Comparison of ENCODE assay signal across 8 cellular contexts in genomic region chr9:35814841-35815543, GRCh38. TPM values are rescaled to one million over a fixed set of nuclear protein-coding genes. Genes with fewer than 3 reads are reported as not detected.
DNase-seq lines count a peak whose midpoint lies in the region; FAIRE-seq and TF ChIP-seq lines count a peak whose summit lies in the region.

Gene HINT2, minus strand, starts transcription at chr9:35815042. Its CDS starts 63 bp downstream, at chr9:35814979.

- H3K9me3 Mint-ChIP-seq in HFFc6, result no peaks in the 10 kb centered on the region
- H3K9me3 Mint-ChIP-seq in activated naive CD4-positive, alpha-beta T cell treated with anti-CD3 and anti-CD28 coated beads, Interleukin-2, amount 10 ng/mL, durations not matched to agents 7 days and 5 days, result peaks cover 3% of the 10 kb centered on the region

- FAIRE-seq in frontal cortex (lab: Jason Lieb, UNC), result peak; percentile 74

- peaks cover 8% of the 10 kb centered on the region; the same call in 1 of the 2 replicates for H3K27me3 Mint-ChIP-seq in HFFc6 (ENCODE audit: insufficient read depth)
- peaks cover 31% of the 10 kb centered on the region for H3K27me3 Mint-ChIP-seq in activated naive CD4-positive, alpha-beta T cell treated with anti-CD3 and anti-CD28 coated beads, Interleukin-2, amount 10 ng/mL, durations not matched to agents 7 days and 5 days

- peak within 1 kb of the TSS; percentile 87 for H3K27ac Mint-ChIP-seq in HFFc6
- H3K27ac Mint-ChIP-seq in activated naive CD4-positive, alpha-beta T cell treated with anti-CD3 and anti-CD28 coated beads, Interleukin-2, amount 10 ng/mL, durations not matched to agents 7 days and 5 days, result peak within 1 kb of the TSS; percentile 97

- H3K4me3 Mint-ChIP-seq in HFFc6, result peak within 1 kb of the TSS; percentile 91
- peak within 1 kb of the TSS; percentile 83 for H3K4me3 Mint-ChIP-seq in activated naive CD4-positive, alpha-beta T cell treated with anti-CD3 and anti-CD28 coated beads, Interleukin-2, amount 10 ng/mL, durations not matched to agents 7 days and 5 days

- peaks cover 28% of the 10 kb centered on the region in 2 experiments for H3K4me1 ChIP-seq in neutrophil (ENCODE audit: control insufficient read depth in 1 of 2, insufficient read depth in 1 of 2, low read depth in 1 of 2, low read length in 1 of 2)

- H3K4me1 Mint-ChIP-seq in HFFc6 (ENCODE audit: low read depth), result peaks cover 50% of the 10 kb centered on the region
- peaks cover 47% of the 10 kb centered on the region for H3K4me1 Mint-ChIP-seq in activated naive CD4-positive, alpha-beta T cell treated with anti-CD3 and anti-CD28 coated beads, Interleukin-2, amount 10 ng/mL, durations not matched to agents 7 days and 5 days

- H3K9me3 ChIP-seq in SK-N-MC (ENCODE audit: low read depth, low read length) (no peaks in the 10 kb centered on the region), neutrophil (no peaks in the 10 kb centered on the region)

- H3K27ac ChIP-seq in SK-N-MC, result peak within 1 kb of the TSS; percentile 60; the same call in 1 of the 2 replicates
- H3K27ac ChIP-seq in neutrophil, result peak within 1 kb of the TSS; percentile 74
- peak within 1 kb of the TSS; percentile 96 for H3K27ac ChIP-seq in substantia nigra (ENCODE audit: low read depth, low read length, poor library complexity, severe bottlenecking)

- H3K9ac ChIP-seq in SK-N-MC (ENCODE audit: insufficient read length), result peak within 1 kb of the TSS; percentile 85

- peak within 1 kb of the TSS; percentile 72 for H3K4me3 ChIP-seq in NB4 (ENCODE audit: low read depth, low read length)
- H3K4me3 ChIP-seq in SK-N-MC, result peak within 1 kb of the TSS; percentile 84
- peak within 1 kb of the TSS; percentile 88 to 90 for H3K4me3 ChIP-seq in neutrophil (ENCODE audit: low read depth in 1 of 2, low read length in 1 of 2)

- H3K36me3 Mint-ChIP-seq in HFFc6 (ENCODE audit: low read depth), result no peaks in the 10 kb centered on the region
- peaks cover 13% of the 10 kb centered on the region for H3K36me3 Mint-ChIP-seq in activated naive CD4-positive, alpha-beta T cell treated with anti-CD3 and anti-CD28 coated beads, Interleukin-2, amount 10 ng/mL, durations not matched to agents 7 days and 5 days

- H3K36me3 ChIP-seq in SK-N-MC (ENCODE audit: insufficient read depth, low read length) (no peaks in the 10 kb centered on the region), neutrophil (no peaks in the 10 kb centered on the region)

- TF ChIP-seq POLR2A in NB4 (IDR thresholded peaks at IDR 0.05; ENCODE audit: extremely low read depth, insufficient read length), result peak; percentile 55

- no peak for TF ChIP-seq CTCF in HFFc6 (IDR thresholded peaks at IDR 0.05)
- no peak for TF ChIP-seq CTCF in NB4 (IDR thresholded peaks at IDR 0.05; ENCODE audit: low read depth, low read length)
- TF ChIP-seq CTCF in neutrophil (IDR thresholded peaks at IDR 0.05), result no peak

- CTCF ChIA-PET in activated naive CD4-positive, alpha-beta T cell treated with anti-CD3 and anti-CD28 coated beads, Interleukin-2, amount 10 ng/mL, durations not matched to agents 7 days and 5 days (lab: Charles Lee), result interaction anchor here (0.8 to 1.9 kb wide), 5 partner anchors 12 to 204 kb away, joined by 3 to 14 read pairs (median 3); no protein-coding TSS in a partner anchor

- DNase-seq in GM04503 (ENCODE audit: low read depth) (peak; percentile 99), HFFc6 (peak; percentile 100), NB4 (ENCODE audit: low read depth) (peak; percentile 94), SK-N-MC (ENCODE audit: low read depth, low spot score) (peak; percentile 98), frontal cortex (ENCODE audit: low spot score in 2 of 2) (peak; percentile 90 to 92), substantia nigra (lab: John Stamatoyannopoulos, UW) (peak; percentile 67 to 99 (median 93))
- DNase-seq in activated naive CD4-positive, alpha-beta T cell treated with anti-CD3 and anti-CD28 coated beads, Interleukin-2, amount 10 ng/mL, durations not matched to agents 7 days and 5 days, result peak; percentile 100

- peaks cover 12% of the 10 kb centered on the region for H3K27me3 ChIP-seq in neutrophil

RNA-seq across cellular contexts. Expression of gene HINT2, which starts in this region (rescaled TPM):
- total RNA-seq in HFFc6 (2021; fragmentation: NEBNext Ultra II Directional; extraction: Animal tissue kit (Norgen Biotek cat#: 25700)), result 10 to 100 TPM; 23.3 to 35.3 (median 34.6) TPM
- 9.0 TPM for total RNA-seq in frontal cortex

Comparison
In these comparisons a context has a peak if more than half of its experiments do, and no peak if none do; other contexts are left out.
1. Peak in every context shown above with its lines: DNase-seq, H3K4me3 ChIP-seq and H3K27ac ChIP-seq.